In genomic region chr16:86662195-86662594, GRCh38 we compare ENCODE assay signal across 1 cellular context.
TF ChIP-seq lines count a peak whose summit lies in the region.

No MANE protein-coding gene starts in this region.

TF ChIP-seq in HCT116, 20 proteins besides CTCF, POLR2A, EP300 and RAD21 (continued from another document):
- no peak for TF ChIP-seq REST (IDR thresholded peaks at IDR 0.05; ENCODE audit: low read depth)
- TF ChIP-seq MAX (IDR thresholded peaks at IDR 0.05): no peak
- TF ChIP-seq EZH2phosphoT487 (IDR thresholded peaks at IDR 0.05; ENCODE audit: borderline replicate concordance): no peak
- no peak for TF ChIP-seq EZH2 (IDR thresholded peaks at IDR 0.05)
- TF ChIP-seq SRF (IDR thresholded peaks at IDR 0.05; ENCODE audit: low read depth): no peak
- TF ChIP-seq ZFX (IDR thresholded peaks at IDR 0.05): no peak
- no peak for TF ChIP-seq ZNF274 (IDR thresholded peaks at IDR 0.05; ENCODE audit: low read depth, low read length)
TF ChIP-seq in HCT116: peak in this region for 0.
